18 cellular contexts compared by ENCODE assay signal in genomic region chr13:108276060-108276459, GRCh38. TPM values are rescaled to one million over a fixed set of nuclear protein-coding genes. Genes with fewer than 3 reads are reported as not detected.
DNase-seq lines count a peak whose midpoint lies in the region; ATAC-seq lines count a peak whose summit lies in the region.
"Had no signal": no experiment of that assay in that cellular context is flagged by ENCODE, and none has a peak within 500 bp of the region (broad histone marks: within the 10 kb centered on the region; RNA-seq: fewer than 3 reads in every experiment).

No MANE protein-coding gene starts in this region.

- peak; percentile 80 for DNase-seq in Right ventricle myocardium superior
- no peak for DNase-seq in cardiac septum (ENCODE audit: low spot score)
- peak; percentile 68 for DNase-seq in left ventricle myocardium superior
- DNase-seq in posterior vena cava (ENCODE audit: low spot score): peak; percentile 89
- DNase-seq in amniotic stem cell (lab: John Stamatoyannopoulos, UW): no peak
- no peak for DNase-seq in EL
- no peak for DNase-seq in anterior cingulate cortex (lab: John Stamatoyannopoulos, UW)
- DNase-seq in RKO (ENCODE audit: low spot score): no peak
- DNase-seq: 8988T; activated gamma-delta T cell treated with Interleukin-2 at 50 U/mL for 16 hours; amygdala; caudate nucleus; DND-41; naive thymus-derived CD4-positive, alpha-beta T cell; NCI-H187 treated with DMSO at 0.1 percent for 48 hours; NCI-H2227 treated with DMSO at 0.1 percent for 48 hours; stimulated activated CD4-positive, alpha-beta T cell treated with anti-CD3 and anti-CD28 coated beads, Interleukin-4, amount 100 ng/mL, for 24 hours; stimulated activated naive CD8-positive, alpha-beta T cell treated with anti-CD3 and anti-CD28 coated beads, Interleukin-15, amount 100 ng/mL, for 72 hours had no signal

- ATAC-seq in Right ventricle myocardium superior (ENCODE audit: poor library complexity) (peak; percentile 97), left ventricle myocardium superior (peak; percentile 98)
- ATAC-seq: naive thymus-derived CD4-positive, alpha-beta T cell; stimulated activated naive CD8-positive, alpha-beta T cell treated with anti-CD3 and anti-CD28 coated beads, Interleukin-15, amount 100 ng/mL, for 72 hours had no signal

- intact Hi-C loops in Right ventricle myocardium superior (cut with DNase I): no loop called here
- intact Hi-C loops in cardiac septum (cut with DNase I): no loop called here
- intact Hi-C loops in left ventricle myocardium superior (cut with micrococcal nuclease): no loop called here
- intact Hi-C loops in posterior vena cava (cut with DNase I): no loop called here

RNA-seq across cellular contexts. Expression of gene TNFSF13B, which starts 6.5 kb away (rescaled TPM):
- total RNA-seq in Right ventricle myocardium superior: 1.6 TPM
- 4.0 TPM for total RNA-seq in cardiac septum
- total RNA-seq in left ventricle myocardium superior: 1.8 TPM
- 10 to 100 TPM in 1 of 2 donors, 1 to 10 TPM in 1; 6.0 to 13.0 TPM for total RNA-seq in posterior vena cava

RNA-seq across cellular contexts. Expression of gene ABHD13, which starts 57.9 kb away (rescaled TPM):
- total RNA-seq in Right ventricle myocardium superior (4.7 TPM), cardiac septum (5.5 TPM), left ventricle myocardium superior (5.4 TPM), posterior vena cava (10 to 100 TPM in 1 of 2 donors, 1 to 10 TPM in 1; 9.4 to 11.9 TPM)

Comparison
In these comparisons a context has a peak if more than half of its experiments do, and no peak if none do; other contexts are left out.
1. DNase-seq: peak in Right ventricle myocardium superior (single experiment), left ventricle myocardium superior (single experiment) and posterior vena cava (single experiment); none in cardiac septum (single experiment), amniotic stem cell (single experiment), EL (single experiment), anterior cingulate cortex (0 of 58) and RKO (single experiment).